11 cellular contexts compared by ENCODE assay signal in genomic region chr2:105755895-105756294, GRCh38. TPM values are rescaled to one million over a fixed set of nuclear protein-coding genes. Genes with fewer than 3 reads are reported as not detected.
DNase-seq lines count a peak whose midpoint lies in the region; ATAC-seq and TF ChIP-seq lines count a peak whose summit lies in the region.
"Had no signal": no experiment of that assay in that cellular context is flagged by ENCODE, and none has a peak within 500 bp of the region (broad histone marks: within the 10 kb centered on the region; RNA-seq: fewer than 3 reads in every experiment).

No MANE protein-coding gene starts in this region.

- no peak for TF ChIP-seq CTCF in CD4-positive, alpha-beta T cell (IDR thresholded peaks at IDR 0.05)
- TF ChIP-seq CTCF in H9 (conservative IDR thresholded peaks at IDR 0.05) = no peak

- no peak overlapping the region for H2BK12ac ChIP-seq in H9 (ENCODE audit: insufficient read length, low read depth, low read length)

- peaks cover 96% of the 10 kb centered on the region for H3K4me1 Mint-ChIP-seq in CD4-positive, alpha-beta T cell (ENCODE audit: low read depth)
- peaks cover 61 to 75% of the 10 kb centered on the region in 2 experiments for H3K4me1 Mint-ChIP-seq in H9
- H3K4me1 Mint-ChIP-seq in activated T-helper 2 cell treated with anti-CD3 and anti-CD28 coated beads, Interferon-gamma antibody, Interleukin-2, Interleukin-4, amounts not matched to agents 10 μg/mL and 5 μg/mL and 100 μg/mL, durations not matched to agents 14 hours and 24 hours and 36 hours (ENCODE audit: low read depth) = peaks cover 83% of the 10 kb centered on the region

- no peaks in the 10 kb centered on the region for H3K36me3 ChIP-seq in mesendoderm (ENCODE audit: control insufficient read depth, insufficient read depth, low read length)

- H2AFZ ChIP-seq in H9 (ENCODE audit: low read length) = no peak overlapping the region

- no peak overlapping the region for H4K8ac ChIP-seq in H9 (replicated peaks; ENCODE audit: insufficient read length, low read depth, low read length)
- no peak overlapping the region for H4K8ac ChIP-seq in mesendoderm (ENCODE audit: low read depth, low read length)

- no peak overlapping the region for H2BK20ac ChIP-seq in H9 (ENCODE audit: low read depth, low read length, poor library complexity, severe bottlenecking)

- no peak overlapping the region for H3K18ac ChIP-seq in H9 (ENCODE audit: insufficient read length, low read depth, low read length)
- no peak overlapping the region for H3K18ac ChIP-seq in mesendoderm (ENCODE audit: low read length)

- H3K27ac ChIP-seq in CD4-positive, alpha-beta T cell (ENCODE audit: low read depth, low read length) = peak overlapping the region; percentile 88
- H3K27ac ChIP-seq in H9 (ENCODE audit: insufficient read length, low read depth, low read length) = no peak overlapping the region
- H3K27ac ChIP-seq in mesendoderm (ENCODE audit: low read depth, low read length) = no peak overlapping the region

- H3K23ac ChIP-seq in H9 (ENCODE audit: insufficient read length, low read depth, low read length) = no peak overlapping the region
- H3K23ac ChIP-seq in mesendoderm (ENCODE audit: low read length) = no peak overlapping the region

- no peaks in the 10 kb centered on the region for H3K9me3 ChIP-seq in CD4-positive, alpha-beta T cell (ENCODE audit: control insufficient read depth, low read length)
- H3K9me3 ChIP-seq in H9 (ENCODE audit: control insufficient read depth, low read depth, low read length) = no peaks in the 10 kb centered on the region
- H3K9me3 ChIP-seq: SK-N-SH had no signal

- no peaks in the 10 kb centered on the region for H3K23me2 ChIP-seq in H9 (ENCODE audit: insufficient read length, low read depth, low read length, poor library complexity, severe bottlenecking)

- POLR2A ChIA-PET in CD4-positive, alpha-beta T cell (lab: Charles Lee) = interaction anchor here (0.8 to 8.7 kb wide), 11 partner anchors 9 to 405 kb away, joined by 3 to 69 read pairs (median 18); no protein-coding TSS in a partner anchor

- no peak overlapping the region for H2BK5ac ChIP-seq in H9 (ENCODE audit: insufficient read length, low read length)
- H2BK5ac ChIP-seq in mesendoderm (ENCODE audit: low read length) = no peak overlapping the region

- no peak overlapping the region for H3K9ac ChIP-seq in H9 (ENCODE audit: extremely low read depth, insufficient read length, low read length)
- H3K9ac ChIP-seq in mesendoderm (ENCODE audit: low read length) = no peak overlapping the region
- H3K9ac ChIP-seq: SK-N-SH had no signal

- H3K79me2 ChIP-seq in H9 (ENCODE audit: insufficient read depth, low read length) = peaks cover 36% of the 10 kb centered on the region; the same call in 1 of the 2 replicates
- peaks cover 87% of the 10 kb centered on the region for H3K79me2 ChIP-seq in mesendoderm (ENCODE audit: control insufficient read depth, insufficient read depth, low read length)

- no peaks in the 10 kb centered on the region for H4K20me1 ChIP-seq in H9 (ENCODE audit: control insufficient read depth, insufficient read depth, insufficient read length)

- no CpG with 5 or more reads among the region's 4 CpGs for WGBS in H9 (ENCODE audit: extremely low coverage, insufficient read length, low lambda C conversion rate)
- WGBS in mesendoderm (ENCODE audit: extremely low coverage, insufficient coverage, low lambda C conversion rate) = no CpG with 5 or more reads among the region's 4 CpGs

- intact Hi-C loops in CD4-positive, alpha-beta T cell (cut with DNase I, micrococcal nuclease) = loop anchor here in 1 of 2 experiments (5.0 to 10.0 kb wide), 2 partner anchors 181 to 321 kb away; no protein-coding TSS in a partner anchor
- intact Hi-C loops in activated T-helper 2 cell treated with anti-CD3 and anti-CD28 coated beads, Interferon-gamma antibody, Interleukin-2, Interleukin-4, amounts not matched to agents 10 μg/mL and 5 μg/mL and 100 μg/mL, durations not matched to agents 14 hours and 24 hours and 36 hours (cut with micrococcal nuclease) = no loop called here

- H3K27me3 Mint-ChIP-seq in CD4-positive, alpha-beta T cell = no peaks in the 10 kb centered on the region
- H3K27me3 Mint-ChIP-seq in H9 (ENCODE audit: low read depth) = no peaks in the 10 kb centered on the region
- no peaks in the 10 kb centered on the region for H3K27me3 Mint-ChIP-seq in activated T-helper 2 cell treated with anti-CD3 and anti-CD28 coated beads, Interferon-gamma antibody, Interleukin-2, Interleukin-4, amounts not matched to agents 10 μg/mL and 5 μg/mL and 100 μg/mL, durations not matched to agents 14 hours and 24 hours and 36 hours (ENCODE audit: low read depth)

- no peak overlapping the region for H3K4ac ChIP-seq in H9 (ENCODE audit: low read depth, low read length)
- no peak overlapping the region for H3K4ac ChIP-seq in mesendoderm (ENCODE audit: low read depth, low read length)

- peaks cover 15% of the 10 kb centered on the region; the same call in 1 of the 2 replicates for H3K4me1 ChIP-seq in H9 (ENCODE audit: insufficient read depth, low read length)
- peaks cover 18% of the 10 kb centered on the region for H3K4me1 ChIP-seq in mesendoderm (ENCODE audit: control insufficient read depth, low read depth, low read length)

- no peaks in the 10 kb centered on the region for H3K79me1 ChIP-seq in H9 (ENCODE audit: insufficient read depth, low read depth, low read length, poor library complexity, severe bottlenecking)
- H3K79me1 ChIP-seq in mesendoderm (ENCODE audit: low read length) = peaks cover 36% of the 10 kb centered on the region

- peak in 1 of 10 experiments; percentile 43 for DNase-seq in CD4-positive, alpha-beta T cell
- DNase-seq in H9 (no peak), mesendoderm (no peak), OCI-M2 (lab: John Stamatoyannopoulos, UW; ENCODE audit: unreplicated experiment) (no peak)
- no peak for DNase-seq in activated T-helper 2 cell treated with anti-CD3 and anti-CD28 coated beads, Interferon-gamma antibody, Interleukin-2, Interleukin-4, amounts not matched to agents 10 μg/mL and 5 μg/mL and 100 μg/mL, durations not matched to agents 14 hours and 24 hours and 36 hours (ENCODE audit: low spot score)
- no peak for DNase-seq in stimulated activated CD4-positive, alpha-beta T cell treated with anti-CD3 and anti-CD28 coated beads, Interleukin-2, amount 100 ng/mL, for 48 hours
- DNase-seq: HFFc6, SK-N-SH had no signal

- H3K36me3 Mint-ChIP-seq in CD4-positive, alpha-beta T cell (ENCODE audit: low read depth) = peaks cover 59% of the 10 kb centered on the region
- peaks cover 3 to 13% (median 6%) of the 10 kb centered on the region in 3 experiments; a peak in 3 of 7 replicates for H3K36me3 Mint-ChIP-seq in H9 (ENCODE audit: insufficient read depth in 1 of 3, low read depth in 3 of 3)
- H3K36me3 Mint-ChIP-seq in activated T-helper 2 cell treated with anti-CD3 and anti-CD28 coated beads, Interferon-gamma antibody, Interleukin-2, Interleukin-4, amounts not matched to agents 10 μg/mL and 5 μg/mL and 100 μg/mL, durations not matched to agents 14 hours and 24 hours and 36 hours (ENCODE audit: low read depth) = peaks cover 73% of the 10 kb centered on the region

- H3K4me3 ChIP-seq in mesendoderm (ENCODE audit: low read length) = no peak overlapping the region

- H3K9me3 Mint-ChIP-seq in CD4-positive, alpha-beta T cell = no peaks in the 10 kb centered on the region
- no peaks in the 10 kb centered on the region for H3K9me3 Mint-ChIP-seq in H9
- H3K9me3 Mint-ChIP-seq in activated T-helper 2 cell treated with anti-CD3 and anti-CD28 coated beads, Interferon-gamma antibody, Interleukin-2, Interleukin-4, amounts not matched to agents 10 μg/mL and 5 μg/mL and 100 μg/mL, durations not matched to agents 14 hours and 24 hours and 36 hours = no peaks in the 10 kb centered on the region
- H3K9me3 Mint-ChIP-seq: HFFc6, WTC11 had no signal

- no peak overlapping the region for H3T11ph ChIP-seq in H9 (ENCODE audit: low read length)

- H2AK5ac ChIP-seq in H9 (ENCODE audit: insufficient read length, low read length) (no peak overlapping the region), mesendoderm (ENCODE audit: low read length) (no peak overlapping the region)

- H3K4me2 ChIP-seq in H9 (ENCODE audit: insufficient read depth, insufficient read length, low read length) (no peak overlapping the region), mesendoderm (ENCODE audit: low read length) (no peak overlapping the region)
- H3K4me2 ChIP-seq: SK-N-SH had no signal

- no peaks in the 10 kb centered on the region for H3K27me3 ChIP-seq in CD4-positive, alpha-beta T cell (ENCODE audit: control insufficient read depth, insufficient read depth, low read length)
- H3K27me3 ChIP-seq in H9 (ENCODE audit: insufficient read depth, low read length) = no peaks in the 10 kb centered on the region
- H3K27me3 ChIP-seq in mesendoderm (ENCODE audit: insufficient read depth, low read length, poor library complexity) = no peaks in the 10 kb centered on the region

- ATAC-seq in CD4-positive, alpha-beta T cell (ENCODE audit: poor library complexity) = peak; percentile 74
- ATAC-seq in HG03135 (IDR thresholded peaks at IDR 0.05; ENCODE audit: unreplicated experiment) (no peak), HG02678 (IDR thresholded peaks at IDR 0.05; ENCODE audit: unreplicated experiment) (no peak)
- ATAC-seq: WTC11 had no signal

- H3K27ac Mint-ChIP-seq in CD4-positive, alpha-beta T cell = peak overlapping the region; percentile 98
- peak overlapping the region in 2 of 3 experiments; percentile 8 to 22; a peak in 4 of 7 replicates for H3K27ac Mint-ChIP-seq in H9
- peak overlapping the region; percentile 88 for H3K27ac Mint-ChIP-seq in activated T-helper 2 cell treated with anti-CD3 and anti-CD28 coated beads, Interferon-gamma antibody, Interleukin-2, Interleukin-4, amounts not matched to agents 10 μg/mL and 5 μg/mL and 100 μg/mL, durations not matched to agents 14 hours and 24 hours and 36 hours
- H3K27ac Mint-ChIP-seq: HFFc6 had no signal

- H2BK120ac ChIP-seq in H9 (ENCODE audit: low read depth, low read length, poor library complexity, severe bottlenecking) (no peak overlapping the region), mesendoderm (ENCODE audit: low read depth, low read length) (no peak overlapping the region)

- H2BK15ac ChIP-seq in H9 (ENCODE audit: low read depth, low read length) (no peak overlapping the region), mesendoderm (replicated peaks; ENCODE audit: low read depth) (no peak overlapping the region)

- H3K56ac ChIP-seq in H9 (ENCODE audit: insufficient read length, low read depth, low read length) (no peak overlapping the region), mesendoderm (ENCODE audit: low read length) (peak overlapping the region; percentile 36)

- H4K5ac ChIP-seq in H9 (ENCODE audit: insufficient read length, low read depth, low read length) (no peak overlapping the region), mesendoderm (ENCODE audit: low read length) (no peak overlapping the region)

- CTCF ChIA-PET in CD4-positive, alpha-beta T cell (lab: Charles Lee) = interaction anchor here (1.0 to 1.9 kb wide), 4 partner anchors 9 to 129 kb away, joined by 3 to 6 read pairs (median 4); no protein-coding TSS in a partner anchor

- no peak overlapping the region for H4K91ac ChIP-seq in H9 (ENCODE audit: insufficient read length, low read depth, low read length)

- no peak overlapping the region for H3K14ac ChIP-seq in H9 (ENCODE audit: insufficient read depth, low read length)

- peak overlapping the region; percentile 56 for H3K4me3 Mint-ChIP-seq in CD4-positive, alpha-beta T cell
- H3K4me3 Mint-ChIP-seq in H9 = no peak overlapping the region
- H3K4me3 Mint-ChIP-seq in activated T-helper 2 cell treated with anti-CD3 and anti-CD28 coated beads, Interferon-gamma antibody, Interleukin-2, Interleukin-4, amounts not matched to agents 10 μg/mL and 5 μg/mL and 100 μg/mL, durations not matched to agents 14 hours and 24 hours and 36 hours (ENCODE audit: low read depth) = peak overlapping the region; percentile 47
- H3K4me3 Mint-ChIP-seq: HFFc6 had no signal

RNA-seq across cellular contexts. Expression of gene NCK2, which starts 11.2 kb away (rescaled TPM):
- 10 to 100 TPM; 92.1 to 92.3 TPM for total RNA-seq in CD4-positive, alpha-beta T cell
- total RNA-seq in H9 (2021) = 49.2 and 51.0 TPM in 2 replicates
- total RNA-seq in activated T-helper 2 cell treated with anti-CD3 and anti-CD28 coated beads, Interferon-gamma antibody, Interleukin-2, Interleukin-4, amounts not matched to agents 10 μg/mL and 5 μg/mL and 100 μg/mL, durations not matched to agents 14 hours and 24 hours and 36 hours = 72.4 and 73.9 TPM in 2 replicates
- 76.8 TPM for polyA plus RNA-seq in mesendoderm (2013, experiment 1 of 2)
- polyA plus RNA-seq in mesendoderm (2013, experiment 2 of 2) = 75.2 TPM

Comparison
In these comparisons a context has a peak if more than half of its experiments do, and no peak if none do; other contexts are left out.
1. H3K27ac Mint-ChIP-seq: peak in every context shown above with its lines; median percentile 98 in CD4-positive, alpha-beta T cell; 88 in activated T-helper 2 cell treated with anti-CD3 and anti-CD28 coated beads, Interferon-gamma antibody, Interleukin-2, Interleukin-4, amounts not matched to agents 10 μg/mL and 5 μg/mL and 100 μg/mL, durations not matched to agents 14 hours and 24 hours and 36 hours; 15 in H9.
2. H3K4me3 Mint-ChIP-seq: peak in CD4-positive, alpha-beta T cell (single experiment) and activated T-helper 2 cell treated with anti-CD3 and anti-CD28 coated beads, Interferon-gamma antibody, Interleukin-2, Interleukin-4, amounts not matched to agents 10 μg/mL and 5 μg/mL and 100 μg/mL, durations not matched to agents 14 hours and 24 hours and 36 hours (single experiment); none in H9 (0 of 2).